Comparison of ENCODE assay signal across 1 cellular context in the genomic region with DNA sequence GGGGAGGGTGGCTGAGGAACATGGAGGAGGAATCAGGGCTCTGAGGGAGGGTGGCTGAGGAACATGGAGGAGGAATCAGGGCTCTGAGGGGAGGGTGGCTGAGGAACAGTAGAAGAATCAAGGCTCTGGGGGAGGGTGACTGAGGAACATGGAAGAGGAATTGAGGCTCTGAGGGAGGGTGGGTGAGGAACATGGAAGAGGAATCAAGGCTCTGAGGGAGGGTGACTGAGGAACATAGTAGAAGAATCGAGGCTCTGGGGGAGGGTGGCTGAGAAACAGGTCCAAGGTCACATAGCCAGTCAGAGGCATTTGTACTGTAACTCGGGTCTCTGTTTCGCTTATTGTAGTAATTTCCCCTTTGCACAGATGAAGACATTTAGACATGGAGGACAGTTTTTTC.
TF ChIP-seq lines count a peak whose summit lies in the region.

No MANE protein-coding gene starts in this region.

TF ChIP-seq in HepG2, 621 proteins besides CTCF, POLR2A, EP300 and RAD21:
- TF ChIP-seq ZNF143 (CRISPR knock-in tag; IDR thresholded peaks at IDR 0.05) (no peak), SIX4 (CRISPR knock-in tag; IDR thresholded peaks at IDR 0.05) (no peak), EEA1 (CRISPR knock-in tag; IDR thresholded peaks at IDR 0.05; ENCODE audit: borderline replicate concordance) (no peak), ISX (CRISPR knock-in tag; conservative IDR thresholded peaks at IDR 0.05) (no peak)
- TF ChIP-seq, protein P1, sequence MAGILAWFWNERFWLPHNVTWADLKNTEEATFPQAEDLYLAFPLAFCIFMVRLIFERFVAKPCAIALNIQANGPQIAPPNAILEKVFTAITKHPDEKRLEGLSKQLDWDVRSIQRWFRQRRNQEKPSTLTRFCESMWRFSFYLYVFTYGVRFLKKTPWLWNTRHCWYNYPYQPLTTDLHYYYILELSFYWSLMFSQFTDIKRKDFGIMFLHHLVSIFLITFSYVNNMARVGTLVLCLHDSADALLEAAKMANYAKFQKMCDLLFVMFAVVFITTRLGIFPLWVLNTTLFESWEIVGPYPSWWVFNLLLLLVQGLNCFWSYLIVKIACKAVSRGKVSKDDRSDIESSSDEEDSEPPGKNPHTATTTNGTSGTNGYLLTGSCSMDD (CRISPR knock-in tag; IDR thresholded peaks at IDR 0.05) = no peak
- TF ChIP-seq, protein P2, sequence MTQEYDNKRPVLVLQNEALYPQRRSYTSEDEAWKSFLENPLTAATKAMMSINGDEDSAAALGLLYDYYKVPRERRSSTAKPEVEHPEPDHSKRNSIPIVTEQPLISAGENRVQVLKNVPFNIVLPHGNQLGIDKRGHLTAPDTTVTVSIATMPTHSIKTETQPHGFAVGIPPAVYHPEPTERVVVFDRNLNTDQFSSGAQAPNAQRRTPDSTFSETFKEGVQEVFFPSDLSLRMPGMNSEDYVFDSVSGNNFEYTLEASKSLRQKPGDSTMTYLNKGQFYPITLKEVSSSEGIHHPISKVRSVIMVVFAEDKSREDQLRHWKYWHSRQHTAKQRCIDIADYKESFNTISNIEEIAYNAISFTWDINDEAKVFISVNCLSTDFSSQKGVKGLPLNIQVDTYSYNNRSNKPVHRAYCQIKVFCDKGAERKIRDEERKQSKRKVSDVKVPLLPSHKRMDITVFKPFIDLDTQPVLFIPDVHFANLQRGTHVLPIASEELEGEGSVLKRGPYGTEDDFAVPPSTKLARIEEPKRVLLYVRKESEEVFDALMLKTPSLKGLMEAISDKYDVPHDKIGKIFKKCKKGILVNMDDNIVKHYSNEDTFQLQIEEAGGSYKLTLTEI (CRISPR knock-in tag; conservative IDR thresholded peaks at IDR 0.05) = no peak
